Comparison of ENCODE assay signal across 2 cellular contexts in the genomic region with DNA sequence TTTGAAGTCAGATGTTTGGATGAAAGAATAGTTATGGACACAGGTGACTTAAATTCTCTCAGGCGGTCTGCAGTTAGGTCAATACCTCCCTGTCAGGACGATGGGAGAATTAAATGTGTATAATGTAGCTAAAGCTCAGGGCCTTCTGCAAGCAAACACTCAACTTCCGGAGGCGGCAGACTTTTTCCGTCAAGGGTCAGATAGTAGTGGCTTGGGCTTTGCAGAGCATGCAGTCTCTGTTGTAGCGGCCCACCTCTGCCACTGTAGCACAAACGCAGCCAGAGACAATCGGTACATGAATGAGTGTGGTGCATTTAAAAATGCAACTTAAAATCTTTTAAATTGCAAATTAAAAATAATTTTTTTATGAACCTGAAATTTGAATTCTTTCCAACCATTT.
TF ChIP-seq lines count a peak whose summit lies in the region.

No MANE protein-coding gene starts in this region.

TF ChIP-seq in liver, 16 proteins besides CTCF, POLR2A, EP300 and RAD21:
- TF ChIP-seq GABPA (IDR thresholded peaks at IDR 0.05 in 1 of 2, conservative IDR thresholded peaks at IDR 0.05 in 1 of 2) (peak in 1 of 2 donors; percentile 3), NR2F2 (IDR thresholded peaks at IDR 0.05) (peak; percentile 60), EGR1 (IDR thresholded peaks at IDR 0.05; ENCODE audit: low read depth in 2 of 2) (no peak), SP1 (IDR thresholded peaks at IDR 0.05) (no peak), FOXA2 (IDR thresholded peaks at IDR 0.05) (no peak)
TF ChIP-seq in liver: peak in this region for 2.

TF ChIP-seq in HepG2, 621 proteins besides CTCF, POLR2A, EP300 and RAD21:
- TF ChIP-seq ZEB1 (IDR thresholded peaks at IDR 0.05; ENCODE audit: insufficient replicate concordance, low read depth) (no peak), HNRNPUL1 (IDR thresholded peaks at IDR 0.05; ENCODE audit: low read depth, low read length) (no peak), ZNF883 (CRISPR knock-in tag; IDR thresholded peaks at IDR 0.05; ENCODE audit: not compliant biosample characterization) (no peak), RELA (CRISPR knock-in tag; IDR thresholded peaks at IDR 0.05) (no peak), SOX13 (IDR thresholded peaks at IDR 0.05) (no peak), SOX13 (CRISPR knock-in tag; conservative IDR thresholded peaks at IDR 0.05 in 1 of 2, IDR thresholded peaks at IDR 0.05 in 1 of 2) (no peak), FOXJ3 (CRISPR knock-in tag; IDR thresholded peaks at IDR 0.05; ENCODE audit: borderline replicate concordance) (no peak), ZNF446 (CRISPR knock-in tag; IDR thresholded peaks at IDR 0.05) (no peak), ARNTL (CRISPR knock-in tag; IDR thresholded peaks at IDR 0.05) (no peak), KDM6A (CRISPR knock-in tag; IDR thresholded peaks at IDR 0.05; ENCODE audit: low read depth) (no peak), SP2 (CRISPR knock-in tag; IDR thresholded peaks at IDR 0.05) (no peak), FOXK1 (CRISPR knock-in tag; IDR thresholded peaks at IDR 0.05; ENCODE audit: borderline replicate concordance, low read depth) (no peak), ZNF224 (CRISPR knock-in tag; IDR thresholded peaks at IDR 0.05) (no peak), NFE2L1 (CRISPR knock-in tag; IDR thresholded peaks at IDR 0.05; ENCODE audit: borderline replicate concordance) (no peak), PHF20 (CRISPR knock-in tag; IDR thresholded peaks at IDR 0.05) (no peak)
- TF ChIP-seq, protein P1, sequence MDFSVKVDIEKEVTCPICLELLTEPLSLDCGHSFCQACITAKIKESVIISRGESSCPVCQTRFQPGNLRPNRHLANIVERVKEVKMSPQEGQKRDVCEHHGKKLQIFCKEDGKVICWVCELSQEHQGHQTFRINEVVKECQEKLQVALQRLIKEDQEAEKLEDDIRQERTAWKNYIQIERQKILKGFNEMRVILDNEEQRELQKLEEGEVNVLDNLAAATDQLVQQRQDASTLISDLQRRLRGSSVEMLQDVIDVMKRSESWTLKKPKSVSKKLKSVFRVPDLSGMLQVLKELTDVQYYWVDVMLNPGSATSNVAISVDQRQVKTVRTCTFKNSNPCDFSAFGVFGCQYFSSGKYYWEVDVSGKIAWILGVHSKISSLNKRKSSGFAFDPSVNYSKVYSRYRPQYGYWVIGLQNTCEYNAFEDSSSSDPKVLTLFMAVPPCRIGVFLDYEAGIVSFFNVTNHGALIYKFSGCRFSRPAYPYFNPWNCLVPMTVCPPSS (IDR thresholded peaks at IDR 0.05) = no peak
- TF ChIP-seq, protein P2, sequence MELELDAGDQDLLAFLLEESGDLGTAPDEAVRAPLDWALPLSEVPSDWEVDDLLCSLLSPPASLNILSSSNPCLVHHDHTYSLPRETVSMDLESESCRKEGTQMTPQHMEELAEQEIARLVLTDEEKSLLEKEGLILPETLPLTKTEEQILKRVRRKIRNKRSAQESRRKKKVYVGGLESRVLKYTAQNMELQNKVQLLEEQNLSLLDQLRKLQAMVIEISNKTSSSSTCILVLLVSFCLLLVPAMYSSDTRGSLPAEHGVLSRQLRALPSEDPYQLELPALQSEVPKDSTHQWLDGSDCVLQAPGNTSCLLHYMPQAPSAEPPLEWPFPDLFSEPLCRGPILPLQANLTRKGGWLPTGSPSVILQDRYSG (CRISPR knock-in tag; IDR thresholded peaks at IDR 0.05) = no peak
- TF ChIP-seq, protein P3, sequence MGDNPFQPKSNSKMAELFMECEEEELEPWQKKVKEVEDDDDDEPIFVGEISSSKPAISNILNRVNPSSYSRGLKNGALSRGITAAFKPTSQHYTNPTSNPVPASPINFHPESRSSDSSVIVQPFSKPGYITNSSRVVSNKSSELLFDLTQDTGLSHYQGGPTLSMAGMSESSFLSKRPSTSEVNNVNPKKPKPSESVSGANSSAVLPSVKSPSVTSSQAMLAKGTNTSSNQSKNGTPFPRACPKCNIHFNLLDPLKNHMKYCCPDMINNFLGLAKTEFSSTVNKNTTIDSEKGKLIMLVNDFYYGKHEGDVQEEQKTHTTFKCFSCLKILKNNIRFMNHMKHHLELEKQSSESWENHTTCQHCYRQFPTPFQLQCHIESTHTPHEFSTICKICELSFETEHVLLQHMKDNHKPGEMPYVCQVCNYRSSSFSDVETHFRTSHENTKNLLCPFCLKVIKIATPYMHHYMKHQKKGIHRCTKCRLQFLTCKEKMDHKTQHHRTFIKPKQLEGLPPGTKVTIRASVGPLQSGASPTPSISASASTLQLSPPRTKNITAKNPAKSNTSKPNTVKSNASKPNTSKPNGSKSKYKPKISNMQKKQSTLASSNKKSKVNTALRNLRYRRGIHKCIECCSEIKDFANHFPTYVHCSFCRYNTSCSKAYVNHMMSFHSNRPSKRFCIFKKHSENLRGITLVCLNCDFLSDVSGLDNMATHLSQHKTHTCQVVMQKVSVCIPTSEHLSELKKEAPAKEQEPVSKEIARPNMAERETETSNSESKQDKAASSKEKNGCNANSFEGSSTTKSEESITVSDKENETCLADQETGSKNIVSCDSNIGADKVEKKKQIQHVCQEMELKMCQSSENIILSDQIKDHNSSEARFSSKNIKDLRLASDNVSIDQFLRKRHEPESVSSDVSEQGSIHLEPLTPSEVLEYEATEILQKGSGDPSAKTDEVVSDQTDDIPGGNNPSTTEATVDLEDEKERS (CRISPR knock-in tag; IDR thresholded peaks at IDR 0.05) = no peak
- TF ChIP-seq, protein P4, sequence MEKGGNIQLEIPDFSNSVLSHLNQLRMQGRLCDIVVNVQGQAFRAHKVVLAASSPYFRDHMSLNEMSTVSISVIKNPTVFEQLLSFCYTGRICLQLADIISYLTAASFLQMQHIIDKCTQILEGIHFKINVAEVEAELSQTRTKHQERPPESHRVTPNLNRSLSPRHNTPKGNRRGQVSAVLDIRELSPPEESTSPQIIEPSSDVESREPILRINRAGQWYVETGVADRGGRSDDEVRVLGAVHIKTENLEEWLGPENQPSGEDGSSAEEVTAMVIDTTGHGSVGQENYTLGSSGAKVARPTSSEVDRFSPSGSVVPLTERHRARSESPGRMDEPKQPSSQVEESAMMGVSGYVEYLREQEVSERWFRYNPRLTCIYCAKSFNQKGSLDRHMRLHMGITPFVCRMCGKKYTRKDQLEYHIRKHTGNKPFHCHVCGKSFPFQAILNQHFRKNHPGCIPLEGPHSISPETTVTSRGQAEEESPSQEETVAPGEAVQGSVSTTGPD (CRISPR knock-in tag; IDR thresholded peaks at IDR 0.05) = no peak
- TF ChIP-seq, protein P5, sequence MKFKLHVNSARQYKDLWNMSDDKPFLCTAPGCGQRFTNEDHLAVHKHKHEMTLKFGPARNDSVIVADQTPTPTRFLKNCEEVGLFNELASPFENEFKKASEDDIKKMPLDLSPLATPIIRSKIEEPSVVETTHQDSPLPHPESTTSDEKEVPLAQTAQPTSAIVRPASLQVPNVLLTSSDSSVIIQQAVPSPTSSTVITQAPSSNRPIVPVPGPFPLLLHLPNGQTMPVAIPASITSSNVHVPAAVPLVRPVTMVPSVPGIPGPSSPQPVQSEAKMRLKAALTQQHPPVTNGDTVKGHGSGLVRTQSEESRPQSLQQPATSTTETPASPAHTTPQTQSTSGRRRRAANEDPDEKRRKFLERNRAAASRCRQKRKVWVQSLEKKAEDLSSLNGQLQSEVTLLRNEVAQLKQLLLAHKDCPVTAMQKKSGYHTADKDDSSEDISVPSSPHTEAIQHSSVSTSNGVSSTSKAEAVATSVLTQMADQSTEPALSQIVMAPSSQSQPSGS (CRISPR knock-in tag; IDR thresholded peaks at IDR 0.05) = no peak
